ENCODE assay signal across 13 cellular contexts in the genomic region with DNA sequence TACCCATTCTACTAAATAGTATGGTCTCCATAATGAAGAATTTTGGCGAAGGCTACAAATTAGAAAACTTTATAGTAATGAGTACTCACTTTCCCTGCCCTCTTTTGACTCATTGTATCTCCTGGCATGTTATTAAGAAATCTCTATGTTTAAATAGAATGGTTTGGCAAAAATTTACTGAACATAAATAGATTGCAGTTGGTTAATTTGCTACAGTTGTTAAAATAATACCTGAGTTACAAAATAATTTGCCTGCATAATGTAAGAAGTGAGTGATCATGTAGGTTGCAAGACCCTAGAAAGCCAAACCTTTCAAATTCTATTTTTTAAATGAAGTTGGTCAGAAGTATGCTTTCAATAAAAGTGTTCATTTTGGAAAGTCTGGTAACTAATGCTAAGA.
A peak's percentile ranks its signal among the peaks of the same experiment; 100 is the strongest.
DNase-seq lines count a peak whose midpoint lies in the region; ATAC-seq and TF ChIP-seq lines count a peak whose summit lies in the region.
"Had no signal": no experiment of that assay in that cellular context is flagged by ENCODE, and none has a peak within 500 bp of the region (broad histone marks: within the 10 kb centered on the region; RNA-seq: fewer than 3 reads in every experiment).

No MANE protein-coding gene starts in this region.

- no peaks in the 10 kb centered on the region for H3K9me2 ChIP-seq in GM23248 (ENCODE audit: insufficient read depth)

- peaks cover 8% of the 10 kb centered on the region for H3F3A ChIP-seq in GM23248 (ENCODE audit: insufficient read depth)

- H3K4me1 ChIP-seq in GM23248 (ENCODE audit: insufficient read depth) (peaks cover 26% of the 10 kb centered on the region), adipocyte (ENCODE audit: control insufficient read depth, insufficient read depth, low read length) (peaks cover 15% of the 10 kb centered on the region), ascending aorta (no peaks in the 10 kb centered on the region)
- H3K4me1 ChIP-seq in naive thymus-derived CD4-positive, alpha-beta T cell (ENCODE audit: control insufficient read depth in 2 of 2, insufficient read depth in 2 of 2, low read length in 2 of 2): peaks cover 0 to 5% of the 10 kb centered on the region in 2 donors

- H3K36me3 ChIP-seq in GM23248 (ENCODE audit: low read depth) (no peaks in the 10 kb centered on the region), adipocyte (ENCODE audit: control insufficient read depth, insufficient read depth, low read length, severe bottlenecking) (no peaks in the 10 kb centered on the region), ascending aorta (no peaks in the 10 kb centered on the region)
- no peaks in the 10 kb centered on the region for H3K36me3 ChIP-seq in naive thymus-derived CD4-positive, alpha-beta T cell (ENCODE audit: control insufficient read depth in 2 of 3, insufficient read depth in 3 of 3, low read length in 3 of 3)

- H3K4me3 ChIP-seq in GM23248 (no peak overlapping the region), adipocyte (ENCODE audit: low read length) (no peak overlapping the region), ascending aorta (no peak overlapping the region)
- H3K4me3 ChIP-seq in naive thymus-derived CD4-positive, alpha-beta T cell (ENCODE audit: low read length): no peak overlapping the region

- no peak overlapping the region for H3K27ac Mint-ChIP-seq in naive thymus-derived CD4-positive, alpha-beta T cell
- H3K27ac Mint-ChIP-seq: CD4-positive, alpha-beta T cell; CD8-positive, alpha-beta memory T cell had no signal

- peak overlapping the region; percentile 8 for H3K4me2 ChIP-seq in GM23248 (ENCODE audit: unreplicated experiment)

- H3K27me3 ChIP-seq in GM23248 (replicated peaks; ENCODE audit: insufficient read depth): no peaks in the 10 kb centered on the region
- H3K27me3 ChIP-seq in adipocyte (replicated peaks; ENCODE audit: control insufficient read depth, insufficient read depth, low read length): no peaks in the 10 kb centered on the region
- H3K27me3 ChIP-seq in ascending aorta: no peaks in the 10 kb centered on the region
- no peaks in the 10 kb centered on the region for H3K27me3 ChIP-seq in naive thymus-derived CD4-positive, alpha-beta T cell (ENCODE audit: control insufficient read depth in 2 of 2, insufficient read depth in 2 of 2, low read length in 2 of 2)

- POLR2A ChIA-PET in naive thymus-derived CD4-positive, alpha-beta T cell (lab: Charles Lee): no interaction called here

- H3K4me1 Mint-ChIP-seq in naive thymus-derived CD4-positive, alpha-beta T cell: peaks cover 5 to 20% (median 15%) of the 10 kb centered on the region in 7 donors

- H3K27ac ChIP-seq in GM23248 (peak overlapping the region; percentile 19; the same call in 1 of the 2 replicates), ascending aorta (no peak overlapping the region)
- H3K27ac ChIP-seq in naive thymus-derived CD4-positive, alpha-beta T cell (ENCODE audit: low read depth, low read length): no peak overlapping the region

- CTCF ChIA-PET in naive thymus-derived CD4-positive, alpha-beta T cell (lab: Charles Lee): no interaction called here

- H3K4me3 Mint-ChIP-seq in naive thymus-derived CD4-positive, alpha-beta T cell: no peak overlapping the region
- H3K4me3 Mint-ChIP-seq: CD4-positive, alpha-beta T cell; CD8-positive, alpha-beta memory T cell had no signal

- H2AFZ ChIP-seq in GM23248: no peak overlapping the region

- DNase-seq in GM23248 (peak; percentile 38), adipocyte (ENCODE audit: low read depth) (peak; percentile 70), fibroblast of peridontal ligament (ENCODE audit: extremely low read depth) (peak; percentile 60), NCI-H2081 treated with DMSO at 0.1 percent for 48 hours (lab: John Stamatoyannopoulos, UW) (no peak), ascending aorta (ENCODE audit: low spot score in 2 of 2) (no peak)
- DNase-seq in naive thymus-derived CD4-positive, alpha-beta T cell: no peak
- DNase-seq: C1 segment of cervical spinal cord; CD4-positive, alpha-beta T cell; CD8-positive, alpha-beta memory T cell; DMS53; DND-41; H7; HCEC 1CT had no signal

- no peaks in the 10 kb centered on the region for H4K20me1 ChIP-seq in GM23248 (ENCODE audit: insufficient read depth)

- in situ Hi-C loops in GM23248 (cut with MboI): no loop called here

- H3K9me3 Mint-ChIP-seq in naive thymus-derived CD4-positive, alpha-beta T cell: peaks cover 0 to 4% (median 0%) of the 10 kb centered on the region in 11 donors
- H3K9me3 Mint-ChIP-seq: CD4-positive, alpha-beta T cell; CD8-positive, alpha-beta memory T cell had no signal

- peaks cover 0 to 7% (median 0%) of the 10 kb centered on the region in 5 donors for H3K36me3 Mint-ChIP-seq in naive thymus-derived CD4-positive, alpha-beta T cell
- H3K36me3 Mint-ChIP-seq: CD8-positive, alpha-beta memory T cell had no signal

- H3K9me3 ChIP-seq in GM23248 (ENCODE audit: low read depth) (no peaks in the 10 kb centered on the region), adipocyte (ENCODE audit: control insufficient read depth, low read length) (no peaks in the 10 kb centered on the region), ascending aorta (no peaks in the 10 kb centered on the region)
- no peaks in the 10 kb centered on the region for H3K9me3 ChIP-seq in naive thymus-derived CD4-positive, alpha-beta T cell (ENCODE audit: control insufficient read depth in 2 of 3, low read length in 3 of 3)

- intact Hi-C loops in ascending aorta (cut with DNase I): no loop called here
- intact Hi-C loops in naive thymus-derived CD4-positive, alpha-beta T cell (cut with micrococcal nuclease): loop anchor here in 1 of 2 donors (2.0 kb wide), 1 partner anchor 17 kb away; no protein-coding TSS in a partner anchor

- WGBS in GM23248 (ENCODE audit: low coverage in 1 of 2, low lambda C conversion rate in 2 of 2, missing lambda C conversion rate in 2 of 2), 2 experiments: 89 to 91% methylated on average over 1 of the region's 1 CpG

- TF ChIP-seq CTCF in ascending aorta (IDR thresholded peaks at IDR 0.05): no peak

- H3K79me2 ChIP-seq in GM23248 (ENCODE audit: insufficient read depth): no peaks in the 10 kb centered on the region

- peaks cover 0 to 10% (median 0%) of the 10 kb centered on the region in 5 donors for H3K27me3 Mint-ChIP-seq in naive thymus-derived CD4-positive, alpha-beta T cell

- no peak overlapping the region for H3K9ac ChIP-seq in GM23248
- no peak overlapping the region for H3K9ac ChIP-seq in adipocyte (ENCODE audit: low read length)

- no peak for ATAC-seq in naive thymus-derived CD4-positive, alpha-beta T cell

Comparison
In these comparisons a context has a peak if more than half of its experiments do, and no peak if none do; other contexts are left out.
1. DNase-seq: peak in GM23248 (single experiment), adipocyte (single experiment) and fibroblast of peridontal ligament (single experiment); none in NCI-H2081 treated with DMSO at 0.1 percent for 48 hours (single experiment), ascending aorta (0 of 2) and naive thymus-derived CD4-positive, alpha-beta T cell (0 of 9).